In the genomic region with DNA sequence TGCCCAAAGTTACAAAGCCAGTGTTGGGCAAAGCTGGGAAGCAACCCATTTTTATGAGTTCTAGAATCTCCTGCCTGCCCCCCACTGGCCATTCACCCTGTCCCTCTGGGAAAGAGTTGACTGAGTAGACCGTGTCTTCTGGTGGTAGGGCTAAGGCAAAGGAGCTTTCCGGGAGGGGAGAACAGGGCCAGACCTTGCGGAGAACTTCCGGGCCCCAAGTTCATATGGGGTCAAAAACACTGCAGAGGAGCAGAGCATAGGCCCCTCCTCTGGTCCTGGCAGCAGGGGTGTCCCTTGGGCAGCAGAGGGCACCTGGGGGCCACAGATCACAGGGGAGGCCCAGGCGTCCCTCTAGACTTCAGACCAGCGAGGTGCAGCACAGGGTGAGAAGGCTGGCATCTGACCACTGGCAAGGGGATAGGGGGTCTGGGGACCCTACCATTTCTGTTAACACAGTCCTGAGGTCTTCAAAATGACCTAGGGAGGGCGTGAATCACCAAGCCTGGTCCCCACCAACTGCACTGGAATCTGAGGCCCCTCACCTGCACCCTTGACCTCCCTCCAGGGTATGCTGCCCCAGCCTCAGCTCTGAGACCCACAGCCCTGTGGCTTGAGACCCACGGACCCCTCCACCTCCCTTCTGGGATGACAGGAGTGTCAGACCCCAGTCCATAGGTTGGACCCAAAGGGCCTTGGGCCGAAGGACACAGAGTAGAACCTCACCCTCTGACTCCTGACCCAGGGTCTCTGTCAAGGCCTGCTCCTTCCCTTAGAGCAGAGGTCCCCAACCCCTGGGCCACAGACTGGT, we compare ENCODE assay signal across 10 cellular contexts. TPM values are rescaled to one million over a fixed set of nuclear protein-coding genes. Genes with fewer than 3 reads are reported as not detected.
A peak's percentile ranks its signal among the peaks of the same experiment; 100 is the strongest.
DNase-seq lines count a peak whose midpoint lies in the region; ATAC-seq and TF ChIP-seq lines count a peak whose summit lies in the region.
"Had no signal": no experiment of that assay in that cellular context is flagged by ENCODE, and none has a peak within 500 bp of the region (broad histone marks: within the 10 kb centered on the region; RNA-seq: fewer than 3 reads in every experiment).

No MANE protein-coding gene starts in this region.

- no peak for TF ChIP-seq EP300 in SK-N-SH (IDR thresholded peaks at IDR 0.05; ENCODE audit: borderline replicate concordance in 1 of 2, low read depth in 1 of 2, low read length in 1 of 2)

- H3K27me3 Mint-ChIP-seq in endodermal cell (ENCODE audit: insufficient read depth): peaks cover 26% of the 10 kb centered on the region
- H3K27me3 Mint-ChIP-seq in MCF 10A (ENCODE audit: insufficient read depth, unreplicated experiment): no peaks in the 10 kb centered on the region

- DNase-seq in SK-N-SH (no peak), OCI-M1 (lab: John Stamatoyannopoulos, UW) (peak; percentile 72), endodermal cell (no peak), pons (ENCODE audit: low spot score) (peak; percentile 52), AG08395 (ENCODE audit: low spot score) (no peak), MCF 10A (ENCODE audit: unreplicated experiment) (no peak)
- DNase-seq: erythroblast, KG1 had no signal

- BruUV-seq in MCF 10A (replicated peaks; lab: Mats Ljungman, UMichigan): no TSS peak

- H3K27me3 ChIP-seq in SK-N-SH (ENCODE audit: insufficient read depth): no peaks in the 10 kb centered on the region
- no peaks in the 10 kb centered on the region for H3K27me3 ChIP-seq in endodermal cell (ENCODE audit: control insufficient read depth, insufficient read depth, low read length, poor library complexity, severe bottlenecking)

- peak overlapping the region; percentile 83 for H3K4me3 Mint-ChIP-seq in endodermal cell
- H3K4me3 Mint-ChIP-seq in MCF 10A (ENCODE audit: unreplicated experiment): no peak overlapping the region

- no peaks in the 10 kb centered on the region for H3K9me2 ChIP-seq in SK-N-SH

- WGBS in SK-N-SH (ENCODE audit: low lambda C conversion rate): 79% methylated on average over 4 of the region's 9 CpGs
- 85 to 88% methylated on average over 4 to 9 of the region's 9 CpGs for WGBS in endodermal cell (ENCODE audit: insufficient coverage in 1 of 2, insufficient read length in 1 of 2), 2 experiments

- peak overlapping the region; percentile 99 for H3K4me2 ChIP-seq in SK-N-SH

- H3K4me1 Mint-ChIP-seq in endodermal cell (peaks cover 14% of the 10 kb centered on the region), MCF 10A (ENCODE audit: insufficient read depth, unreplicated experiment) (peaks cover 25% of the 10 kb centered on the region)

- CTCF ChIA-PET in SK-N-SH (lab: Yijun Ruan, JAX): interaction anchor here (1.1 to 1.7 kb wide), 3 partner anchors 28 to 41 kb away, joined by 4 to 6 read pairs (median 5); partner anchors contain the start of gene STARD10
- CTCF ChIA-PET in MCF 10A (lab: Yijun Ruan, JAX): interaction anchor here (1.2 to 1.3 kb wide), 2 partner anchors 28 to 39 kb away, joined by 3 to 4 read pairs; no protein-coding TSS in a partner anchor

- no peak for ATAC-seq in SK-N-SH treated with all-trans-retinoic acid at 6 μM for 48 hours
- ATAC-seq in GM19397 (IDR thresholded peaks at IDR 0.05; ENCODE audit: unreplicated experiment): no peak

- H3K9ac ChIP-seq in SK-N-SH (peak overlapping the region; percentile 81; the same call in 1 of the 2 replicates), endodermal cell (ENCODE audit: extremely low read depth, low read length, poor library complexity, severe bottlenecking) (no peak overlapping the region)

- no peaks in the 10 kb centered on the region for H4K20me1 ChIP-seq in SK-N-SH (ENCODE audit: insufficient read depth)

- H3K9me3 ChIP-seq in SK-N-SH (no peaks in the 10 kb centered on the region), endodermal cell (ENCODE audit: control insufficient read depth, low read length) (no peaks in the 10 kb centered on the region)

- H3K4me1 ChIP-seq in SK-N-SH (ENCODE audit: control insufficient read depth in 1 of 2, insufficient read depth in 2 of 2, low read depth in 1 of 2, low read length in 1 of 2) (peaks cover 11 to 20% of the 10 kb centered on the region in 2 experiments; a peak in 2 of 4 replicates), endodermal cell (ENCODE audit: control insufficient read depth, insufficient read depth, low read length) (peaks cover 6% of the 10 kb centered on the region)

- no peak for TF ChIP-seq CTCF in SK-N-SH (IDR thresholded peaks at IDR 0.05)
- TF ChIP-seq CTCF in endodermal cell (conservative IDR thresholded peaks at IDR 0.05): no peak
- TF ChIP-seq CTCF in MCF 10A (IDR thresholded peaks at IDR 0.05; ENCODE audit: unreplicated experiment): no peak

- peaks cover 7% of the 10 kb centered on the region for H3F3A ChIP-seq in SK-N-SH (replicated peaks; ENCODE audit: insufficient read depth)

- H3K4me3 ChIP-seq in SK-N-SH (ENCODE audit: low read depth in 2 of 2, low read length in 1 of 2) (no peak overlapping the region; a peak in 1 of 4 replicates), endodermal cell (ENCODE audit: low read length) (no peak overlapping the region)

- H2AFZ ChIP-seq in SK-N-SH (ENCODE audit: low read depth): no peak overlapping the region

- H3K79me2 ChIP-seq in SK-N-SH (ENCODE audit: insufficient read depth): peaks cover 25% of the 10 kb centered on the region; the same call in 1 of the 2 replicates

- intact Hi-C loops in MCF 10A (cut with micrococcal nuclease): no loop called here

- TF ChIP-seq RAD21 in SK-N-SH (IDR thresholded peaks at IDR 0.05; ENCODE audit: low read length): no peak

- H3K9me3 Mint-ChIP-seq in endodermal cell (no peaks in the 10 kb centered on the region), MCF 10A (ENCODE audit: unreplicated experiment) (no peaks in the 10 kb centered on the region)

- H3K27ac ChIP-seq in SK-N-SH (ENCODE audit: low read depth in 2 of 2, low read length in 1 of 2) (no peak overlapping the region), endodermal cell (ENCODE audit: low read depth, low read length) (no peak overlapping the region)

- no peaks in the 10 kb centered on the region for H3K36me3 ChIP-seq in SK-N-SH (replicated peaks in 1 of 2; ENCODE audit: control insufficient read depth in 1 of 2, insufficient read depth in 2 of 2, low read length in 1 of 2)
- no peaks in the 10 kb centered on the region for H3K36me3 ChIP-seq in endodermal cell (ENCODE audit: control insufficient read depth, insufficient read depth, low read length)

- H3K36me3 Mint-ChIP-seq in endodermal cell (ENCODE audit: low read depth) (peaks cover 23% of the 10 kb centered on the region), MCF 10A (ENCODE audit: insufficient read depth, unreplicated experiment) (no peaks in the 10 kb centered on the region)

- POLR2A ChIA-PET in SK-N-SH (lab: Yijun Ruan, JAX) (no interaction called here), MCF 10A (lab: Yijun Ruan, JAX) (no interaction called here)

- H3K27ac Mint-ChIP-seq in endodermal cell (no peak overlapping the region), MCF 10A (ENCODE audit: low read depth, unreplicated experiment) (no peak overlapping the region)

TF ChIP-seq in SK-N-SH, 30 proteins besides CTCF, POLR2A, EP300 and RAD21 (continues in another document):
- TF ChIP-seq FOXM1 (IDR thresholded peaks at IDR 0.05; ENCODE audit: low read depth) (no peak), RCOR1 (IDR thresholded peaks at IDR 0.05; ENCODE audit: low read length) (no peak), GABPA (IDR thresholded peaks at IDR 0.05; ENCODE audit: low read depth) (no peak)

TF ChIP-seq in SK-N-SH treated with all-trans-retinoic acid at 6 μM for 48 hours, 23 proteins besides CTCF, POLR2A, EP300 and RAD21:
- TF ChIP-seq ZNF565 (CRISPR knock-in tag; conservative IDR thresholded peaks at IDR 0.05; ENCODE audit: low read depth): no peak
- no peak for TF ChIP-seq PPARA (CRISPR knock-in tag; IDR thresholded peaks at IDR 0.05; ENCODE audit: borderline replicate concordance)
- no peak for TF ChIP-seq ZFP3 (CRISPR knock-in tag; IDR thresholded peaks at IDR 0.05)
- no peak for TF ChIP-seq BACH2 (CRISPR knock-in tag; IDR thresholded peaks at IDR 0.05; ENCODE audit: borderline replicate concordance)

RNA-seq across cellular contexts. Expression of gene ARAP1, which starts 1.3 kb away (rescaled TPM):
- 43.4 and 56.6 TPM in 2 replicates for polyA plus RNA-seq in SK-N-SH (2012; rRNA removed)
- 21.6 and 37.3 TPM in 2 replicates for polyA plus RNA-seq in SK-N-SH (2012; cell fraction: cytosol; rRNA removed)
- 118 and 136 TPM in 2 replicates for polyA plus RNA-seq in SK-N-SH (2012; cell fraction: nucleus; rRNA removed)
- total RNA-seq in endodermal cell: 10 to 100 TPM; 74.4 to 88.3 TPM
- polyA plus RNA-seq in endodermal cell (2013, experiment 1 of 2): 33.5 TPM
- polyA plus RNA-seq in endodermal cell (2013, experiment 2 of 2): 27.9 TPM
- 47.0 and 47.6 TPM in 2 replicates for total RNA-seq in MCF 10A (2022)

RNA-seq across cellular contexts. Expression of gene STARD10, which starts 40.3 kb away (rescaled TPM):
- polyA plus RNA-seq in SK-N-SH (2012; rRNA removed): 42.2 and 47.7 TPM in 2 replicates
- polyA plus RNA-seq in SK-N-SH (2012; cell fraction: cytosol; rRNA removed): 20.7 and 30.1 TPM in 2 replicates
- polyA plus RNA-seq in SK-N-SH (2012; cell fraction: nucleus; rRNA removed): 23.7 and 25.6 TPM in 2 replicates
- total RNA-seq in endodermal cell: 10 to 100 TPM; 32.2 to 33.3 TPM
- 23.2 TPM for polyA plus RNA-seq in endodermal cell (2013, experiment 1 of 2)
- 21.0 TPM for polyA plus RNA-seq in endodermal cell (2013, experiment 2 of 2)
- 10.6 and 16.9 TPM in 2 replicates for total RNA-seq in MCF 10A (2022)

Comparison
In these comparisons a context has a peak if more than half of its experiments do, and no peak if none do; other contexts are left out.
1. DNase-seq: peak in OCI-M1 (single experiment) and pons (single experiment); none in SK-N-SH (single experiment), endodermal cell (single experiment), AG08395 (single experiment) and MCF 10A (single experiment).